Comparison of ENCODE assay signal across 28 cellular contexts in the genomic region with DNA sequence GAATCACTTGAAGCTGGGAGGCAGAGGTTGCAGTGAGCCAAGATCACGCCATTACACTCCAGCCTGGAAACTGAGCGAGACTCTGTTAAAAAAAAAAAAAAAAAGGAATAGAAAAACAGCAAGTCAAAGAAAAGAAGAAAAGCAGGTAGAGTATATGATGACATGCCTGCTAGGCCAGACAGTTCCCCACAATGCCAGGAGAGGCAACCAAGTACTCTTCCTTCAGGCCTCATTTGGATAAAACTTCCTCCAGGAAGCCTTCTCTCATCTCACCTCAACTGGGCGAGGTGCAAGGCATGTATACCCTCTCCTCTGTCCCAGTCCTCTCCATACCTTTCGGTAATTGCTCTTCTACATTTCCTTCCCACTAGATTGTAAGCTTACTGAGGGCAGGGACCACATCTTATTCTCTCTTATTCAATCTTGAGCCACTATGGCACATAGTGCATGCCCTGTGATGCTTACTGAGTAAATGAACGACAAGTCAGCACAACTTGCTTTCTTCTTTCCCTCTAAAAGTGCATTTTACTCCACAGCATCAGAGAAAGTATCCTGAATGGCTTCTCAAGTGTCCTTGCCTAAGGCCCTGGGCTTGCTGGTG.
"Had no signal": no experiment of that assay in that cellular context is flagged by ENCODE, and none has a peak within 500 bp of the region (broad histone marks: within the 10 kb centered on the region; RNA-seq: fewer than 3 reads in every experiment).

No MANE protein-coding gene starts in this region.

- DNase-seq: activated CD4-positive, alpha-beta memory T cell treated with anti-CD3 and anti-CD28 coated beads, Interleukin-2, amount 10 ng/mL, durations not matched to agents 7 days and 5 days; activated CD4-positive, alpha-beta T cell treated with anti-CD3 and anti-CD28 coated beads for 1 hour; activated CD4-positive, alpha-beta T cell treated with anti-CD3 and anti-CD28 coated beads for 4 hours; activated CD4-positive, alpha-beta T cell treated with anti-CD3 and anti-CD28 coated beads, Interleukin-2, amount 10 ng/mL, durations not matched to agents 7 days and 5 days; activated CD4-positive, alpha-beta T cell treated with anti-CD3 and anti-CD28 coated beads, Interleukin-2, amount 50 U/mL, for 4 hours; activated CD8-positive, alpha-beta memory T cell treated with anti-CD3 and anti-CD28 coated beads, Interleukin-2, amount 50 U/mL, for 48 hours; activated effector memory CD4-positive, alpha-beta T cell treated with Interleukin-2 at 50 U/mL for 16 hours; activated gamma-delta T cell treated with Interleukin-2 at 50 U/mL for 16 hours; activated naive CD4-positive, alpha-beta T cell treated with anti-CD3 and anti-CD28 coated beads, Interleukin-2, amount 50 U/mL, for 16 hours; activated naive CD4-positive, alpha-beta T cell treated with Interleukin-2 at 50 U/mL for 16 hours; activated T-cell treated with anti-CD3 and anti-CD28 coated beads for 4 hours; activated T-cell treated with anti-CD3 and anti-CD28 coated beads, Interleukin-2, amount 50 U/mL, for 24 hours; activated T-cell treated with anti-CD3 and anti-CD28 coated beads, Interleukin-2, amount 50 U/mL, for 72 hours; amniotic stem cell; body of pancreas; central memory CD4-positive, alpha-beta T cell; cerebellar nuclear complex; colonic mucosa; effector memory CD8-positive, alpha-beta T cell; esophagus squamous epithelium; foreskin melanocyte had no signal

- ATAC-seq: activated T-cell treated with anti-CD3 and anti-CD28 coated beads, Interleukin-2, amount 50 U/mL, for 72 hours; activated T-helper 17 cell treated with anti-CD3 and anti-CD28 coated beads, Interleukin-2, amount 50 U/mL, for 72 hours; body of pancreas; gastroesophageal sphincter; WTC11 had no signal

- H3K36me3 ChIP-seq: cardiac muscle cell, colonic mucosa, esophagus squamous epithelium, gastroesophageal sphincter had no signal

- H3K9me3 ChIP-seq: body of pancreas, colonic mucosa, esophagus squamous epithelium, gastroesophageal sphincter had no signal

- FAIRE-seq: endometrium, endothelial cell of umbilical vein had no signal

- H3K4me1 ChIP-seq: body of pancreas, colonic mucosa had no signal

- H3K27ac ChIP-seq: body of pancreas, cardiac muscle cell, colonic mucosa, epithelial cell of prostate, esophagus squamous epithelium, gastroesophageal sphincter had no signal

- H3K4me3 ChIP-seq: body of pancreas, cardiac muscle cell, colonic mucosa, esophagus squamous epithelium, gastroesophageal sphincter had no signal

- H3K27me3 ChIP-seq: body of pancreas, cardiac muscle cell, colonic mucosa, gastroesophageal sphincter had no signal
